ENCODE assay signal across 8 cellular contexts in genomic region chr10:48523820-48524758, GRCh38.
A peak's percentile ranks its signal among the peaks of the same experiment; 100 is the strongest.
DNase-seq lines count a peak whose midpoint lies in the region; ATAC-seq and TF ChIP-seq lines count a peak whose summit lies in the region.

No MANE protein-coding gene starts in this region.

- H3K27ac ChIP-seq in HUES48 (ENCODE audit: low read depth, low read length) = peak overlapping the region; percentile 39
- no peak overlapping the region for H3K27ac ChIP-seq in breast epithelium
- no peak overlapping the region for H3K27ac ChIP-seq in liver (ENCODE audit: low read depth in 1 of 2, low read length in 2 of 2)
- H3K27ac ChIP-seq in urinary bladder (ENCODE audit: low read depth) = no peak overlapping the region

- no TSS peak for BruUV-seq in Caco-2 (replicated peaks; lab: Mats Ljungman, UMichigan)

- H3K27me3 Mint-ChIP-seq in Caco-2 (ENCODE audit: insufficient read depth, unreplicated experiment) = no peaks in the 10 kb centered on the region

- no peaks in the 10 kb centered on the region for H3K27me3 ChIP-seq in Caco-2 (replicated peaks; ENCODE audit: control insufficient read depth, insufficient read depth, low read length)
- H3K27me3 ChIP-seq in HUES48 (ENCODE audit: control insufficient read depth, insufficient read depth, low read length) = peaks cover 7% of the 10 kb centered on the region
- H3K27me3 ChIP-seq in breast epithelium = no peaks in the 10 kb centered on the region
- H3K27me3 ChIP-seq in liver (ENCODE audit: control insufficient read depth in 4 of 4, insufficient read depth in 4 of 4, low read length in 3 of 4) = peaks cover 0 to 4% (median 0%) of the 10 kb centered on the region in 4 donors

- 5% methylated on average over 93 of the region's 93 CpGs for WGBS in liver
- WGBS in urinary bladder = 5% methylated on average over 93 of the region's 93 CpGs

- H3K4me3 Mint-ChIP-seq in Caco-2 (ENCODE audit: unreplicated experiment) = peak overlapping the region; percentile 74

- peaks cover 9% of the 10 kb centered on the region; the same call in 1 of the 2 replicates for H3K9me3 ChIP-seq in Caco-2
- no peaks in the 10 kb centered on the region for H3K9me3 ChIP-seq in HUES48 (ENCODE audit: control insufficient read depth, insufficient read depth, low read length)
- H3K9me3 ChIP-seq in breast epithelium = no peaks in the 10 kb centered on the region
- H3K9me3 ChIP-seq in liver (ENCODE audit: control insufficient read depth in 4 of 4, low read length in 3 of 4) = no peaks in the 10 kb centered on the region

- no peak for TF ChIP-seq POLR2A in breast epithelium (IDR thresholded peaks at IDR 0.05)

- H3K9ac ChIP-seq in HUES48 (ENCODE audit: low read depth, low read length) = 0 out of 2 replicates have a peak overlapping the region, but pooled peaks have one; percentile 19
- no peak overlapping the region for H3K9ac ChIP-seq in liver (ENCODE audit: low read depth in 1 of 2, low read length in 2 of 2)

- peak; percentile 29 to 86 for TF ChIP-seq CTCF in Caco-2 (IDR thresholded peaks at IDR 0.05; ENCODE audit: insufficient read depth in 1 of 2, low read depth in 1 of 2, low read length in 1 of 2, severe bottlenecking in 1 of 2, unreplicated experiment in 1 of 2)
- TF ChIP-seq CTCF in breast epithelium (IDR thresholded peaks at IDR 0.05) = no peak
- peak; percentile 19 for TF ChIP-seq CTCF in liver (IDR thresholded peaks at IDR 0.05; ENCODE audit: low read depth, low read length, missing input control)

- intact Hi-C loops in Caco-2 (cut with micrococcal nuclease; ENCODE audit: unreplicated experiment) (loop anchor here (2.0 kb wide), 1 partner anchor 17 kb away; no protein-coding TSS in a partner anchor), breast epithelium (cut with DNase I; ENCODE audit: low total_unique reads) (no loop called here)

- POLR2A ChIA-PET in Caco-2 (lab: Charles Lee) = interaction anchor here (0.6 kb wide), 1 partner anchor 132 kb away, joined by 3 read pairs; no protein-coding TSS in a partner anchor

- H3K36me3 Mint-ChIP-seq in Caco-2 (ENCODE audit: insufficient read depth, unreplicated experiment) = no peaks in the 10 kb centered on the region

- no peak overlapping the region for H3K27ac Mint-ChIP-seq in Caco-2 (ENCODE audit: unreplicated experiment)

- DNase-seq in Caco-2 (peak; percentile 57 to 77), breast epithelium (ENCODE audit: low spot score in 2 of 2) (no peak), NCI-H2029 (lab: John Stamatoyannopoulos, UW) (no peak), dedifferentiated amniotic fluid mesenchymal stem cell (ENCODE audit: extremely low spot score) (no peak)

- H3K36me3 ChIP-seq in Caco-2 (ENCODE audit: control insufficient read depth, insufficient read depth, low read length) = no peaks in the 10 kb centered on the region
- no peaks in the 10 kb centered on the region for H3K36me3 ChIP-seq in HUES48 (ENCODE audit: control insufficient read depth, insufficient read depth, low read length)
- H3K36me3 ChIP-seq in breast epithelium = no peaks in the 10 kb centered on the region
- no peaks in the 10 kb centered on the region for H3K36me3 ChIP-seq in liver (ENCODE audit: control insufficient read depth in 4 of 4, insufficient read depth in 3 of 4, low read depth in 1 of 4, low read length in 3 of 4)
- no peaks in the 10 kb centered on the region for H3K36me3 ChIP-seq in urinary bladder (ENCODE audit: insufficient read depth)

- H3K9me3 Mint-ChIP-seq in Caco-2 (ENCODE audit: unreplicated experiment) = peaks cover 20% of the 10 kb centered on the region

- H3K4me1 ChIP-seq in Caco-2 = peaks cover 8% of the 10 kb centered on the region; the same call in 1 of the 2 replicates
- peaks cover 29% of the 10 kb centered on the region for H3K4me1 ChIP-seq in HUES48 (ENCODE audit: control insufficient read depth, insufficient read depth, low read length)
- peaks cover 0 to 10% of the 10 kb centered on the region in 2 donors for H3K4me1 ChIP-seq in breast epithelium
- peaks cover 7 to 15% (median 12%) of the 10 kb centered on the region in 4 donors for H3K4me1 ChIP-seq in liver (ENCODE audit: control insufficient read depth in 4 of 4, insufficient read depth in 4 of 4, low read length in 3 of 4)
- peaks cover 4% of the 10 kb centered on the region for H3K4me1 ChIP-seq in urinary bladder (ENCODE audit: insufficient read depth)

- no peak for TF ChIP-seq RAD21 in liver (IDR thresholded peaks at IDR 0.05)

- CTCF ChIA-PET in Caco-2 (lab: Charles Lee) = interaction anchor here (0.9 to 1.3 kb wide), 4 partner anchors 10 to 160 kb away, joined by 3 to 9 read pairs (median 4); no protein-coding TSS in a partner anchor

- peaks cover 6% of the 10 kb centered on the region for H3K4me1 Mint-ChIP-seq in Caco-2 (ENCODE audit: low read depth, unreplicated experiment)

- no peak for ATAC-seq in GM21423 (IDR thresholded peaks at IDR 0.05; ENCODE audit: unreplicated experiment)

- H3K4me3 ChIP-seq in Caco-2 (ENCODE audit: low read depth, low read length) (peak overlapping the region; percentile 54), HUES48 (ENCODE audit: low read depth, low read length) (peak overlapping the region; percentile 83), breast epithelium (peak overlapping the region; percentile 39 to 66 (median 52)), liver (ENCODE audit: low read depth in 1 of 3, low read length in 3 of 3) (peak overlapping the region in 2 of 3 donors; percentile 40 to 50), urinary bladder (ENCODE audit: low read depth, low read length) (peak overlapping the region; percentile 43)

TF ChIP-seq in liver, 16 proteins besides CTCF, POLR2A, EP300 and RAD21:
- no peak for TF ChIP-seq TAF1 (conservative IDR thresholded peaks at IDR 0.05)
- no peak for TF ChIP-seq SP1 (IDR thresholded peaks at IDR 0.05)
- TF ChIP-seq RXRA (IDR thresholded peaks at IDR 0.05) = no peak
- no peak for TF ChIP-seq FOXA2 (IDR thresholded peaks at IDR 0.05)
- no peak for TF ChIP-seq NR2F2 (IDR thresholded peaks at IDR 0.05)
- no peak for TF ChIP-seq EGR1 (IDR thresholded peaks at IDR 0.05; ENCODE audit: low read depth in 2 of 2)
- TF ChIP-seq REST (IDR thresholded peaks at IDR 0.05) = no peak
- TF ChIP-seq YY1 (IDR thresholded peaks at IDR 0.05) = no peak
- no peak for TF ChIP-seq HNF4G (IDR thresholded peaks at IDR 0.05)
- TF ChIP-seq HNF4A (conservative IDR thresholded peaks at IDR 0.05) = no peak

Comparison
In these comparisons a context has a peak if more than half of its experiments do, and no peak if none do; other contexts are left out.
1. DNase-seq: peak in Caco-2 (2 of 2); none in breast epithelium (0 of 2), NCI-H2029 (single experiment) and dedifferentiated amniotic fluid mesenchymal stem cell (single experiment).
2. CTCF ChIP-seq: peak in Caco-2 (2 of 2) and liver (single experiment); none in breast epithelium (0 of 3).
3. Peak in every context shown above with its lines, with median percentiles within 50 percentile points of each other: H3K4me3 ChIP-seq.